Comparison of ENCODE assay signal across 29 cellular contexts in genomic region chr3:33634262-33634661, GRCh38.
"Had no signal": no experiment of that assay in that cellular context is flagged by ENCODE, and none has a peak within 500 bp of the region (broad histone marks: within the 10 kb centered on the region; RNA-seq: fewer than 3 reads in every experiment).

No MANE protein-coding gene starts in this region.

- ATAC-seq: naive thymus-derived CD4-positive, alpha-beta T cell; natural killer cell; psoas muscle; right cardiac atrium; sciatic nerve; stimulated activated memory B cell treated with anti-CD40 and anti-IgM and Interleukin-4, amounts not matched to agents 10 μg/mL and 1 μg/mL and 100 μg/mL, for 72 hours; stimulated activated naive CD8-positive, alpha-beta T cell treated with anti-CD3 and anti-CD28 coated beads, Interleukin-15, amount 100 ng/mL, for 72 hours; stimulated activated naive CD8-positive, alpha-beta T cell treated with anti-CD3 and anti-CD28 coated beads, Interleukin-15, Interleukin-2, amounts not matched to agents 100 U/mL and 50 U/mL, for 24 hours; upper lobe of right lung had no signal

- H3K9ac ChIP-seq: neural progenitor cell, parathyroid adenoma had no signal

- H3K4me3 Mint-ChIP-seq: naive thymus-derived CD4-positive, alpha-beta T cell; natural killer cell; nephron; neural progenitor cell; stimulated activated memory B cell treated with anti-CD40 and anti-IgM and Interleukin-4, amounts not matched to agents 10 μg/mL and 1 μg/mL and 100 μg/mL, for 72 hours; stimulated activated naive CD8-positive, alpha-beta T cell treated with anti-CD3 and anti-CD28 coated beads, Interleukin-15, amount 100 ng/mL, for 72 hours; type B pancreatic cell had no signal

- H3K4me1 Mint-ChIP-seq: nephron; neural progenitor cell; stimulated activated naive CD8-positive, alpha-beta T cell treated with anti-CD3 and anti-CD28 coated beads, Interleukin-15, amount 100 ng/mL, for 72 hours had no signal

- H3K4me2 ChIP-seq: neural progenitor cell had no signal

- H3K36me3 ChIP-seq: neural progenitor cell, ovary, uterus had no signal

- H3K27me3 ChIP-seq: neural progenitor cell, ovary, suprapubic skin, testis, tibial artery, transverse colon, upper lobe of right lung, uterus had no signal

- H2AFZ ChIP-seq: neural progenitor cell, parathyroid adenoma had no signal

- DNase-seq: naive thymus-derived CD4-positive, alpha-beta T cell; natural killer cell; occipital lobe; ovary; posterior cingulate gyrus; psoas muscle; right cardiac atrium; stimulated activated CD4-positive, alpha-beta T cell treated with anti-CD3 and anti-CD28 coated beads, Interleukin-15, amount 100 ng/mL, for 24 hours; stimulated activated CD4-positive, alpha-beta T cell treated with anti-CD3 and anti-CD28 coated beads, Interleukin-2, amount 100 ng/mL, for 24 hours; stimulated activated CD4-positive, alpha-beta T cell treated with anti-CD3 and anti-CD28 coated beads, Interleukin-2, amount 100 ng/mL, for 48 hours; stimulated activated CD4-positive, alpha-beta T cell treated with anti-CD3 and anti-CD28 coated beads, Interleukin-4, amount 100 ng/mL, for 24 hours; stimulated activated naive CD4-positive, alpha-beta T cell; stimulated activated naive CD8-positive, alpha-beta T cell treated with anti-CD3 and anti-CD28 coated beads, Interleukin-15, amount 100 ng/mL, for 72 hours; stimulated activated naive CD8-positive, alpha-beta T cell treated with anti-CD3 and anti-CD28 coated beads, Interleukin-15, Interleukin-2, amounts not matched to agents 100 U/mL and 50 U/mL, for 24 hours; substantia nigra; testis; tibial artery; transverse colon; upper lobe of right lung; uterus had no signal

- H3K4me1 ChIP-seq: neural progenitor cell, parathyroid adenoma, suprapubic skin, testis, upper lobe of right lung, uterus had no signal

- H3K36me3 Mint-ChIP-seq: natural killer cell, type B pancreatic cell had no signal

- H3K79me2 ChIP-seq: parathyroid adenoma had no signal

- H3K27ac Mint-ChIP-seq: naive thymus-derived CD4-positive, alpha-beta T cell; natural killer cell; nephron; neural progenitor cell; progenitor cell of endocrine pancreas; stimulated activated memory B cell treated with anti-CD40 and anti-IgM and Interleukin-4, amounts not matched to agents 10 μg/mL and 1 μg/mL and 100 μg/mL, for 72 hours; stimulated activated naive CD8-positive, alpha-beta T cell treated with anti-CD3 and anti-CD28 coated beads, Interleukin-15, amount 100 ng/mL, for 72 hours; type B pancreatic cell had no signal

- H3K4me3 ChIP-seq: neural progenitor cell, ovary, psoas muscle, skin epidermis, suprapubic skin, testis, tibial artery, transverse colon, upper lobe of right lung, uterus had no signal

- H3K9me3 Mint-ChIP-seq: naive thymus-derived CD4-positive, alpha-beta T cell; natural killer cell; nephron; neural progenitor cell; stimulated activated memory B cell treated with anti-CD40 and anti-IgM and Interleukin-4, amounts not matched to agents 10 μg/mL and 1 μg/mL and 100 μg/mL, for 72 hours; stimulated activated naive CD8-positive, alpha-beta T cell treated with anti-CD3 and anti-CD28 coated beads, Interleukin-15, amount 100 ng/mL, for 72 hours; type B pancreatic cell had no signal

- H3K27me3 Mint-ChIP-seq: naive thymus-derived CD4-positive, alpha-beta T cell; progenitor cell of endocrine pancreas; stimulated activated memory B cell treated with anti-CD40 and anti-IgM and Interleukin-4, amounts not matched to agents 10 μg/mL and 1 μg/mL and 100 μg/mL, for 72 hours; stimulated activated naive CD8-positive, alpha-beta T cell treated with anti-CD3 and anti-CD28 coated beads, Interleukin-15, amount 100 ng/mL, for 72 hours; type B pancreatic cell had no signal

- H3K27ac ChIP-seq: neural progenitor cell, ovary, parathyroid adenoma, psoas muscle, skin epidermis, suprapubic skin, testis, tibial artery, transverse colon, upper lobe of right lung, uterus had no signal

- H3K9me3 ChIP-seq: ovary, psoas muscle, suprapubic skin, testis, tibial artery, transverse colon, upper lobe of right lung, uterus had no signal
